ENCODE assay signal across 13 cellular contexts in the genomic region with DNA sequence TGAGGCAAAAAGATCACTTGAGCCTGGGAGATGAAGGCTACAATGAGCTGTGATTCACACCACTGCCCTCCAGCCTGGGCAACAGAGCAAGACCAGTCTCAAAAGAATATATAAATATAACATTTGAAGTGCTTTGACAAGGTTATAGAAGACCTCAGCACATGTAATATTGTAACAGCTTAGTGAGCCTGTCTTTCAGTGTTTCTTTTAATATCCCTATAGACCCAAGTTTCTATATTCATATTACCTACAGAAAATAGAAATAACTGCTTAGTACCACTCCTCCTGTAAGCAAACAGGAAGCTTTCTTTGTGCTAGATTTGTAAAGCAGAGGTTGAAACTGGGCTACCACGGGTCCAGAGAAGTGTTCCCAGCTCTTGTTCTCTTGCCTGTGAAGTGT.
A peak's percentile ranks its signal among the peaks of the same experiment; 100 is the strongest.
DNase-seq lines count a peak whose midpoint lies in the region; ATAC-seq and TF ChIP-seq lines count a peak whose summit lies in the region.
"Had no signal": no experiment of that assay in that cellular context is flagged by ENCODE, and none has a peak within 500 bp of the region (broad histone marks: within the 10 kb centered on the region; RNA-seq: fewer than 3 reads in every experiment).

No MANE protein-coding gene starts in this region.

- H3K9me2 ChIP-seq in SK-N-SH, result no peaks in the 10 kb centered on the region

- H3K9ac ChIP-seq in SK-N-SH, result no peak overlapping the region

- POLR2A ChIA-PET in SK-N-SH (lab: Yijun Ruan, JAX), result no interaction called here

- no peak overlapping the region for H2AFZ ChIP-seq in SK-N-SH (ENCODE audit: low read depth)

- H3K4me3 ChIP-seq in right cardiac atrium (ENCODE audit: low read length), result no peak overlapping the region
- H3K4me3 ChIP-seq in SK-N-SH (ENCODE audit: low read depth in 2 of 2, low read length in 1 of 2), result no peak overlapping the region
- H3K4me3 ChIP-seq: lung, uterus had no signal

- H3K4me1 ChIP-seq in right cardiac atrium (ENCODE audit: control insufficient read depth, insufficient read depth, low read length), result peaks cover 9% of the 10 kb centered on the region
- no peaks in the 10 kb centered on the region; a peak in 1 of 4 replicates for H3K4me1 ChIP-seq in SK-N-SH (ENCODE audit: control insufficient read depth in 1 of 2, insufficient read depth in 2 of 2, low read depth in 1 of 2, low read length in 1 of 2)
- H3K4me1 ChIP-seq: uterus had no signal

- no peaks in the 10 kb centered on the region for H4K20me1 ChIP-seq in SK-N-SH (ENCODE audit: insufficient read depth)

- H3K27me3 ChIP-seq in right cardiac atrium (ENCODE audit: control insufficient read depth, insufficient read depth) (no peaks in the 10 kb centered on the region), SK-N-SH (ENCODE audit: insufficient read depth) (no peaks in the 10 kb centered on the region)
- H3K27me3 ChIP-seq: brain microvascular endothelial cell, uterus had no signal

- no peaks in the 10 kb centered on the region for H3K9me3 ChIP-seq in right cardiac atrium (ENCODE audit: control insufficient read depth, low read length)
- no peaks in the 10 kb centered on the region for H3K9me3 ChIP-seq in SK-N-SH
- H3K9me3 ChIP-seq: uterus had no signal

- H3K36me3 ChIP-seq in SK-N-SH (replicated peaks in 1 of 2; ENCODE audit: control insufficient read depth in 1 of 2, insufficient read depth in 2 of 2, low read length in 1 of 2), result peaks cover 8 to 19% of the 10 kb centered on the region in 2 experiments
- H3K36me3 ChIP-seq: uterus had no signal

- peaks cover 2% of the 10 kb centered on the region for H3F3A ChIP-seq in SK-N-SH (replicated peaks; ENCODE audit: insufficient read depth)

- no peak overlapping the region for H3K4me2 ChIP-seq in SK-N-SH

- H3K27ac ChIP-seq in right cardiac atrium (ENCODE audit: low read length), result no peak overlapping the region
- H3K27ac ChIP-seq in SK-N-SH (ENCODE audit: low read depth in 2 of 2, low read length in 1 of 2), result no peak overlapping the region
- H3K27ac ChIP-seq: uterus had no signal

- intact Hi-C loops in right cardiac atrium (cut with DNase I), result loop anchor here in 1 of 4 donors (10.0 kb wide), 1 partner anchor 93 kb away; a partner anchor contains a TSS

- CTCF ChIA-PET in SK-N-SH (lab: Yijun Ruan, JAX), result interaction anchor here (0.7 kb wide), 1 partner anchor 68 kb away, joined by 3 read pairs; a partner anchor contains a TSS

- no peak for TF ChIP-seq CTCF in SK-N-SH (IDR thresholded peaks at IDR 0.05)

- no peak for TF ChIP-seq EP300 in SK-N-SH (IDR thresholded peaks at IDR 0.05; ENCODE audit: borderline replicate concordance in 1 of 2, low read depth in 1 of 2, low read length in 1 of 2)

- H3K79me2 ChIP-seq in SK-N-SH (ENCODE audit: insufficient read depth), result peaks cover 4% of the 10 kb centered on the region; the same call in 1 of the 2 replicates

- 80% methylated on average over 1 of the region's 1 CpG for WGBS in right cardiac atrium
- 92% methylated on average over 1 of the region's 1 CpG for WGBS in SK-N-SH (ENCODE audit: low lambda C conversion rate)

- ATAC-seq in GM18498 (IDR thresholded peaks at IDR 0.05; ENCODE audit: unreplicated experiment), result peak; percentile 52
- ATAC-seq in GM21423 (IDR thresholded peaks at IDR 0.05; ENCODE audit: unreplicated experiment), result peak; percentile 52
- peak; percentile 62 for ATAC-seq in HG03103 (IDR thresholded peaks at IDR 0.05; ENCODE audit: low read depth, unreplicated experiment)
- no peak for ATAC-seq in right cardiac atrium

- peak; percentile 7 for DNase-seq in germinal center (ENCODE audit: low spot score)
- DNase-seq in right cardiac atrium, result no peak
- DNase-seq in stimulated activated CD4-positive, alpha-beta T cell treated with anti-CD3 and anti-CD28 coated beads, Interleukin-15, amount 100 ng/mL, for 24 hours, result no peak
- DNase-seq in amniotic stem cell (lab: John Stamatoyannopoulos, UW), result no peak
- no peak for DNase-seq in SK-N-SH
- DNase-seq: activated CD4-positive, alpha-beta T cell treated with anti-CD3 and anti-CD28 coated beads for 4 hours; brain microvascular endothelial cell; hypothalamus; uterus had no signal

- TF ChIP-seq RAD21 in SK-N-SH (IDR thresholded peaks at IDR 0.05; ENCODE audit: low read length), result no peak

TF ChIP-seq in SK-N-SH, 30 proteins besides CTCF, POLR2A, EP300 and RAD21:
- TF ChIP-seq MEF2A (IDR thresholded peaks at IDR 0.05; ENCODE audit: borderline replicate concordance, low read depth) (no peak), POLR2AphosphoS5 (IDR thresholded peaks at IDR 0.05; ENCODE audit: low read depth, low read length) (no peak)
TF ChIP-seq in SK-N-SH: peak in this region for 0.

Comparison
In these comparisons a context has a peak if more than half of its experiments do, and no peak if none do; other contexts are left out.
1. ATAC-seq: peak in GM18498 (single experiment), GM21423 (single experiment) and HG03103 (single experiment); none in right cardiac atrium (0 of 2).